Comparison of ENCODE assay signal across 1 cellular context in genomic region chr1:229339086-229339485, GRCh38.
TF ChIP-seq lines count a peak whose summit lies in the region.

No MANE protein-coding gene starts in this region.

TF ChIP-seq in GM12878, 131 proteins besides CTCF, POLR2A, EP300 and RAD21 (continued from another document):
- TF ChIP-seq ZNF274 (IDR thresholded peaks at IDR 0.05; ENCODE audit: insufficient read depth, insufficient read length) (no peak), BCL3 (IDR thresholded peaks at IDR 0.05; ENCODE audit: borderline replicate concordance, insufficient read depth, low read depth, low read length, poor library complexity, severe bottlenecking) (no peak), USF1 (IDR thresholded peaks at IDR 0.05; ENCODE audit: borderline replicate concordance, extremely low read length, insufficient read depth, low read depth, low read length) (no peak), TCF7 (IDR thresholded peaks at IDR 0.05; ENCODE audit: borderline replicate concordance) (no peak), EED (IDR thresholded peaks at IDR 0.05; ENCODE audit: low read depth) (no peak), MTA2 (IDR thresholded peaks at IDR 0.05; ENCODE audit: low read depth) (no peak), TBL1XR1 (IDR thresholded peaks at IDR 0.05; ENCODE audit: low read depth, low read length) (no peak), CREM (IDR thresholded peaks at IDR 0.05; ENCODE audit: low read depth) (no peak), MYC (IDR thresholded peaks at IDR 0.05; ENCODE audit: insufficient read depth, insufficient read length, insufficient replicate concordance, low read length, severe bottlenecking) (no peak), MTA3 (IDR thresholded peaks at IDR 0.05; ENCODE audit: borderline replicate concordance, low read length) (no peak), ASH2L (IDR thresholded peaks at IDR 0.05; ENCODE audit: borderline replicate concordance, low read depth) (no peak), HCFC1 (IDR thresholded peaks at IDR 0.05; ENCODE audit: low read length) (no peak), IRF4 (IDR thresholded peaks at IDR 0.05; ENCODE audit: low read depth, low read length) (no peak), CREB1 (IDR thresholded peaks at IDR 0.05; ENCODE audit: low read depth) (no peak), CBFB (IDR thresholded peaks at IDR 0.05; ENCODE audit: low read depth) (no peak), SRF (IDR thresholded peaks at IDR 0.05; ENCODE audit: low read depth in 2 of 2, low read length in 2 of 2) (no peak)
TF ChIP-seq in GM12878: peak in this region for 0.
